22 cellular contexts compared by ENCODE assay signal in the genomic region with DNA sequence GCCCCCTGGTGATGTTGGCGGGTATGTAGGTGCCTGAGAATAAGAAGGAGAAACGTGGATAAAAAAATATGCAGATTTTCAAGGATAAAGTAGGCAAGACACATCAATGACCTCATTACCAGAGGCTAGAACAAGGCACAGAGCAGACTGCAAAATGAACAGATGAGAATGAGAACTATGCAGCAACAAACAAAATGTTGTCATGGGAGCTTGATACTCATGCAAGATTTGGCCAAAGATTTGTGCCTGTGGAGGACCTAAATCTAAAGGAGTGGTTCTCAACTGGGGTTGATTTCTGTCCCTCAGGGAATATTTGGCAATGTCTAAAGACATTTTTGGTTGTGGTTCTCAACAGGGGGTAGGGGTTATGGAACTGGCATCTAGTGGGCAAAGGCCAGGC.
"Had no signal": no experiment of that assay in that cellular context is flagged by ENCODE, and none has a peak within 500 bp of the region (broad histone marks: within the 10 kb centered on the region; RNA-seq: fewer than 3 reads in every experiment).

No MANE protein-coding gene starts in this region.

- H3K9me3 Mint-ChIP-seq: activated CD4-positive, alpha-beta memory T cell treated with anti-CD3 and anti-CD28 coated beads for 36 hours; activated naive CD4-positive, alpha-beta T cell treated with anti-CD3 and anti-CD28 coated beads, Interleukin-2, amount 10 ng/mL, durations not matched to agents 7 days and 5 days had no signal

- H3K4me3 Mint-ChIP-seq: activated CD4-positive, alpha-beta memory T cell treated with anti-CD3 and anti-CD28 coated beads for 36 hours; activated naive CD4-positive, alpha-beta T cell treated with anti-CD3 and anti-CD28 coated beads, Interleukin-2, amount 10 ng/mL, durations not matched to agents 7 days and 5 days; endodermal cell; naive thymus-derived CD4-positive, alpha-beta T cell; neural progenitor cell had no signal

- ATAC-seq: heart right ventricle; left colon; naive thymus-derived CD4-positive, alpha-beta T cell had no signal

- H3K4me1 Mint-ChIP-seq: activated naive CD4-positive, alpha-beta T cell treated with anti-CD3 and anti-CD28 coated beads, Interleukin-2, amount 10 ng/mL, durations not matched to agents 7 days and 5 days; naive thymus-derived CD4-positive, alpha-beta T cell; neural progenitor cell had no signal

- H3K27ac Mint-ChIP-seq: activated CD4-positive, alpha-beta memory T cell treated with anti-CD3 and anti-CD28 coated beads for 36 hours; activated naive CD4-positive, alpha-beta T cell treated with anti-CD3 and anti-CD28 coated beads, Interleukin-2, amount 10 ng/mL, durations not matched to agents 7 days and 5 days; endodermal cell; naive thymus-derived CD4-positive, alpha-beta T cell; neural progenitor cell had no signal

- H3K36me3 Mint-ChIP-seq: activated CD4-positive, alpha-beta memory T cell treated with anti-CD3 and anti-CD28 coated beads for 36 hours; activated naive CD4-positive, alpha-beta T cell treated with anti-CD3 and anti-CD28 coated beads, Interleukin-2, amount 10 ng/mL, durations not matched to agents 7 days and 5 days; naive thymus-derived CD4-positive, alpha-beta T cell; neural progenitor cell had no signal

- H3K27me3 Mint-ChIP-seq: activated CD4-positive, alpha-beta memory T cell treated with anti-CD3 and anti-CD28 coated beads for 36 hours; activated naive CD4-positive, alpha-beta T cell treated with anti-CD3 and anti-CD28 coated beads, Interleukin-2, amount 10 ng/mL, durations not matched to agents 7 days and 5 days had no signal

- H3K4me3 ChIP-seq: cardiac muscle cell, esophagus squamous epithelium, heart right ventricle, neural progenitor cell, prostate gland, spleen, testis, upper lobe of left lung had no signal

- DNase-seq: activated CD4-positive, alpha-beta memory T cell treated with anti-CD3 and anti-CD28 coated beads for 36 hours; activated CD4-positive, alpha-beta T cell treated with anti-CD3 and anti-CD28 coated beads for 48 hours; activated effector memory CD4-positive, alpha-beta T cell treated with Interleukin-2 at 50 U/mL for 16 hours; activated naive CD4-positive, alpha-beta T cell treated with anti-CD3 and anti-CD28 coated beads, Interleukin-2, amount 10 ng/mL, durations not matched to agents 7 days and 5 days; activated T-cell treated with anti-CD3 and anti-CD28 coated beads, Interleukin-2, amount 50 U/mL, for 48 hours; amygdala; cortex of kidney; endodermal cell; esophagus squamous epithelium; foreskin fibroblast; heart right ventricle; left colon; mesenchymal stem cell; naive thymus-derived CD4-positive, alpha-beta T cell; spleen; stimulated activated CD4-positive, alpha-beta T cell treated with anti-CD3 and anti-CD28 coated beads, Interleukin-4, amount 100 ng/mL, for 1 hour; stimulated activated naive CD4-positive, alpha-beta T cell; testis had no signal
